In the genomic region with DNA sequence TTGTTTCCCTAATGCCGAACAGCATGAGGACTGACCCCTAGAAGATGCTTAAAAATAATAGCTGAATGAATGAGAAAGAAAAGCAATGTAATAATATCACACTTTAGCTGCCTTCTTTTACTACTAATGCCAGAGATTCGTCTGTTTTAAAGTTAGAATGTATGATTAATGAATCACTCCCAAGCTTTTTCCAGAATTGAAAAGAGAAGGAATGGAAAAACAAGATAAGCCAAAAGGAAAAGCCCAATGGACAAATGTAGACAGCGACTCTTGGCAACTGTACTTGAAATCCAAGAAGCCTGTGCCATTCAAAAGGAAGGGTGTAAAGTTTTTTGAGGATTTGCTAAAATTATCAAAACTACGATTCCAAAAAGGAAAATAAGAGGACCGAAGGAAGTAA, we compare ENCODE assay signal across 17 cellular contexts. TPM values are rescaled to one million over a fixed set of nuclear protein-coding genes. Genes with fewer than 3 reads are reported as not detected.
DNase-seq lines count a peak whose midpoint lies in the region; ATAC-seq, FAIRE-seq and TF ChIP-seq lines count a peak whose summit lies in the region.
"Had no signal": no experiment of that assay in that cellular context is flagged by ENCODE, and none has a peak within 500 bp of the region (broad histone marks: within the 10 kb centered on the region; RNA-seq: fewer than 3 reads in every experiment).

No MANE protein-coding gene starts in this region.

- H3K9me3 ChIP-seq in astrocyte (ENCODE audit: insufficient read depth, low read depth, low read length) (no peaks in the 10 kb centered on the region), endothelial cell of umbilical vein (replicated peaks; ENCODE audit: control insufficient read depth, insufficient read depth, low read length) (no peaks in the 10 kb centered on the region), osteoblast (ENCODE audit: low read depth, low read length) (no peaks in the 10 kb centered on the region), Peyer's patch (no peaks in the 10 kb centered on the region)
- H3K9me3 ChIP-seq: A549 had no signal

- no peak for TF ChIP-seq POLR2A in endothelial cell of umbilical vein (IDR thresholded peaks at IDR 0.05; ENCODE audit: low read depth, low read length)
- no peak for TF ChIP-seq POLR2A in Peyer's patch (IDR thresholded peaks at IDR 0.05)

- H3K9me1 ChIP-seq in endothelial cell of umbilical vein (replicated peaks; ENCODE audit: control insufficient read depth, extremely low read depth, insufficient read depth, low read length): no peaks in the 10 kb centered on the region

- DNase-seq in astrocyte (ENCODE audit: low read depth) (no peak), endothelial cell of umbilical vein (ENCODE audit: low read depth, low spot score) (peak; percentile 56), osteoblast (ENCODE audit: insufficient read length, low spot score, missing footprints) (peak; percentile 72), CD14-positive monocyte (ENCODE audit: low spot score) (no peak), Peyer's patch (no peak)
- DNase-seq: AML-193; CD4-positive, CD25-positive, alpha-beta regulatory T cell; DMS53; GF-D8; HCEC 1CT; HFFc6 had no signal

- H3K9me3 Mint-ChIP-seq in astrocyte (ENCODE audit: unreplicated experiment) (peaks cover 7% of the 10 kb centered on the region), CD14-positive monocyte (peaks cover 0 to 8% (median 3%) of the 10 kb centered on the region in 7 donors)
- peaks cover 11% of the 10 kb centered on the region for H3K9me3 Mint-ChIP-seq in activated T-helper 17 cell treated with anti-CD3 and anti-CD28 coated beads, Interleukin-2, amount 50 U/mL, for 72 hours
- H3K9me3 Mint-ChIP-seq: HFFc6 had no signal

- H3K27me3 Mint-ChIP-seq in astrocyte (ENCODE audit: low read depth, unreplicated experiment) (peaks cover 10% of the 10 kb centered on the region), CD14-positive monocyte (ENCODE audit: low read depth in 3 of 3) (peaks cover 6 to 18% (median 15%) of the 10 kb centered on the region in 3 donors)
- peaks cover 29% of the 10 kb centered on the region for H3K27me3 Mint-ChIP-seq in activated T-helper 17 cell treated with anti-CD3 and anti-CD28 coated beads, Interleukin-2, amount 50 U/mL, for 72 hours
- H3K27me3 Mint-ChIP-seq: CD4-positive, CD25-positive, alpha-beta regulatory T cell had no signal

- no peaks in the 10 kb centered on the region for H4K20me1 ChIP-seq in astrocyte (ENCODE audit: insufficient read depth, low read length)
- no peaks in the 10 kb centered on the region for H4K20me1 ChIP-seq in endothelial cell of umbilical vein (replicated peaks; ENCODE audit: control insufficient read depth, extremely low read depth, insufficient read depth, low read length)
- H4K20me1 ChIP-seq in osteoblast (ENCODE audit: insufficient read depth, low read length): no peaks in the 10 kb centered on the region
- H4K20me1 ChIP-seq: BLaER1 had no signal

- intact Hi-C loops in endothelial cell of umbilical vein (cut with micrococcal nuclease): no loop called here
- intact Hi-C loops in CD14-positive monocyte (cut with micrococcal nuclease): no loop called here

- POLR2A ChIA-PET in endothelial cell of umbilical vein (lab: Charles Lee): no interaction called here

- TF ChIP-seq CTCF in astrocyte (IDR thresholded peaks at IDR 0.05; ENCODE audit: insufficient read depth, low read depth, low read length) (no peak), endothelial cell of umbilical vein (IDR thresholded peaks at IDR 0.05; ENCODE audit: extremely low read depth in 1 of 2, insufficient read depth in 1 of 2, low read depth in 1 of 2, low read length in 2 of 2) (no peak), osteoblast (IDR thresholded peaks at IDR 0.05; ENCODE audit: extremely low read depth, low read depth, low read length) (no peak), CD14-positive monocyte (IDR thresholded peaks at IDR 0.05) (no peak), Peyer's patch (IDR thresholded peaks at IDR 0.05) (no peak)

- BruUV-seq in endothelial cell of umbilical vein (replicated peaks; lab: Mats Ljungman, UMichigan): no TSS peak

- dilution Hi-C loops in endothelial cell of umbilical vein (cut with MboI; ENCODE audit: extremely low pct_ligation_motif_present, low sequenced_read_pairs): no loop called here

- CTCF ChIA-PET in endothelial cell of umbilical vein (lab: Charles Lee): no interaction called here

- H3K27ac ChIP-seq in astrocyte (ENCODE audit: low read depth, low read length) (no peak overlapping the region), endothelial cell of umbilical vein (ENCODE audit: insufficient read depth, low read depth, low read length) (no peak overlapping the region), osteoblast (ENCODE audit: low read depth, low read length) (no peak overlapping the region), Peyer's patch (no peak overlapping the region)
- H3K27ac ChIP-seq: A549, BLaER1 had no signal

- H3K4me3 ChIP-seq in astrocyte (ENCODE audit: insufficient read depth, low read depth, low read length): no peak overlapping the region
- H3K4me3 ChIP-seq in endothelial cell of umbilical vein (replicated peaks in 1 of 3; ENCODE audit: insufficient read depth in 1 of 3, low read depth in 1 of 3, low read length in 3 of 3): no peak overlapping the region
- no peak overlapping the region for H3K4me3 ChIP-seq in osteoblast (ENCODE audit: insufficient read depth, low read length)
- no peak overlapping the region for H3K4me3 ChIP-seq in Peyer's patch
- H3K4me3 ChIP-seq: A549, BLaER1 had no signal

- H3K27ac Mint-ChIP-seq in astrocyte (ENCODE audit: unreplicated experiment) (no peak overlapping the region), CD14-positive monocyte (no peak overlapping the region)
- no peak overlapping the region for H3K27ac Mint-ChIP-seq in activated T-helper 17 cell treated with anti-CD3 and anti-CD28 coated beads, Interleukin-2, amount 50 U/mL, for 72 hours
- H3K27ac Mint-ChIP-seq: CD4-positive, CD25-positive, alpha-beta regulatory T cell; HFFc6 had no signal

- H3K4me1 ChIP-seq in astrocyte (ENCODE audit: insufficient read depth, low read length): peaks cover 10% of the 10 kb centered on the region
- no peaks in the 10 kb centered on the region for H3K4me1 ChIP-seq in endothelial cell of umbilical vein (ENCODE audit: control insufficient read depth, extremely low read depth, insufficient read depth, low read length)
- H3K4me1 ChIP-seq in osteoblast (ENCODE audit: insufficient read depth, low read length): peaks cover 33% of the 10 kb centered on the region
- H3K4me1 ChIP-seq in Peyer's patch: no peaks in the 10 kb centered on the region
- H3K4me1 ChIP-seq: BLaER1 had no signal

- H3K9ac ChIP-seq in astrocyte (ENCODE audit: low read length) (no peak overlapping the region), endothelial cell of umbilical vein (replicated peaks; ENCODE audit: extremely low read depth, insufficient read depth, low read length) (no peak overlapping the region)
- H3K9ac ChIP-seq: BLaER1 had no signal

- H2AFZ ChIP-seq in astrocyte (ENCODE audit: low read depth, low read length): no peak overlapping the region
- no peak overlapping the region for H2AFZ ChIP-seq in endothelial cell of umbilical vein (ENCODE audit: low read depth, low read length)
- H2AFZ ChIP-seq in osteoblast (ENCODE audit: low read length): no peak overlapping the region

- H3K36me3 Mint-ChIP-seq in astrocyte (ENCODE audit: low read depth, unreplicated experiment): peaks cover 3% of the 10 kb centered on the region
- no peaks in the 10 kb centered on the region for H3K36me3 Mint-ChIP-seq in CD14-positive monocyte
- H3K36me3 Mint-ChIP-seq in activated T-helper 17 cell treated with anti-CD3 and anti-CD28 coated beads, Interleukin-2, amount 50 U/mL, for 72 hours (ENCODE audit: low read depth): no peaks in the 10 kb centered on the region
- H3K36me3 Mint-ChIP-seq: CD4-positive, CD25-positive, alpha-beta regulatory T cell had no signal

- peak overlapping the region; percentile 5 for H3K4me2 ChIP-seq in astrocyte (ENCODE audit: low read length)
- peak overlapping the region; percentile 7 for H3K4me2 ChIP-seq in endothelial cell of umbilical vein (ENCODE audit: insufficient read depth, low read length)
- peak overlapping the region; percentile 30 for H3K4me2 ChIP-seq in osteoblast (ENCODE audit: insufficient read depth, low read length)
- H3K4me2 ChIP-seq: A549, BLaER1 had no signal

- no peaks in the 10 kb centered on the region for H3K36me3 ChIP-seq in astrocyte (ENCODE audit: insufficient read depth, low read length)
- no peaks in the 10 kb centered on the region for H3K36me3 ChIP-seq in endothelial cell of umbilical vein (ENCODE audit: control insufficient read depth in 2 of 2, extremely low read depth in 1 of 2, insufficient read depth in 2 of 2, low read length in 2 of 2)
- H3K36me3 ChIP-seq in osteoblast (ENCODE audit: insufficient read depth, low read length): no peaks in the 10 kb centered on the region
- no peaks in the 10 kb centered on the region for H3K36me3 ChIP-seq in Peyer's patch
- H3K36me3 ChIP-seq: BLaER1 had no signal

- H3K4me3 Mint-ChIP-seq in astrocyte (ENCODE audit: unreplicated experiment): no peak overlapping the region
- no peak overlapping the region for H3K4me3 Mint-ChIP-seq in CD14-positive monocyte
- H3K4me3 Mint-ChIP-seq in activated T-helper 17 cell treated with anti-CD3 and anti-CD28 coated beads, Interleukin-2, amount 50 U/mL, for 72 hours: no peak overlapping the region
- H3K4me3 Mint-ChIP-seq: CD4-positive, CD25-positive, alpha-beta regulatory T cell; HFFc6 had no signal

- peaks cover 6% of the 10 kb centered on the region for H3K4me1 Mint-ChIP-seq in astrocyte (ENCODE audit: low read depth, unreplicated experiment)
- no peaks in the 10 kb centered on the region for H3K4me1 Mint-ChIP-seq in CD14-positive monocyte
- no peaks in the 10 kb centered on the region for H3K4me1 Mint-ChIP-seq in activated T-helper 17 cell treated with anti-CD3 and anti-CD28 coated beads, Interleukin-2, amount 50 U/mL, for 72 hours
- H3K4me1 Mint-ChIP-seq: CD4-positive, CD25-positive, alpha-beta regulatory T cell had no signal

- FAIRE-seq in astrocyte (lab: Jason Lieb, UNC) (no peak), endothelial cell of umbilical vein (lab: Jason Lieb, UNC) (no peak)
- FAIRE-seq: A549, H1, HepG2, HTR-8/SVneo had no signal

- H3K79me2 ChIP-seq in astrocyte (ENCODE audit: insufficient read depth, low read length) (no peaks in the 10 kb centered on the region), endothelial cell of umbilical vein (ENCODE audit: control insufficient read depth, insufficient read depth, low read length) (no peaks in the 10 kb centered on the region), osteoblast (ENCODE audit: insufficient read depth, low read length) (no peaks in the 10 kb centered on the region)

- no peak for ATAC-seq in activated T-helper 17 cell treated with anti-CD3 and anti-CD28 coated beads, Interleukin-2, amount 50 U/mL, for 72 hours (replicated peaks)
- ATAC-seq: A549, HepG2 had no signal

- H3K27me3 ChIP-seq in astrocyte (ENCODE audit: insufficient read depth, low read length) (no peaks in the 10 kb centered on the region), endothelial cell of umbilical vein (ENCODE audit: control insufficient read depth in 2 of 2, insufficient read depth in 2 of 2, low read length in 2 of 2) (no peaks in the 10 kb centered on the region), osteoblast (ENCODE audit: insufficient read depth, low read length) (no peaks in the 10 kb centered on the region), Peyer's patch (no peaks in the 10 kb centered on the region)
- H3K27me3 ChIP-seq: BLaER1 had no signal

RNA-seq across cellular contexts. Expression of a gene that starts 40.7 kb away (rescaled TPM):
- total RNA-seq in astrocyte: 12.6 and 18.0 TPM in 2 replicates
- not detected in 2 replicates for total RNA-seq in endothelial cell of umbilical vein
- polyA plus RNA-seq in endothelial cell of umbilical vein: not detected in 2 replicates
- polyA plus RNA-seq in endothelial cell of umbilical vein (2011; cell fraction: cytosol; rRNA removed): not detected in 2 replicates
- not detected in 2 replicates for polyA plus RNA-seq in endothelial cell of umbilical vein (2011; cell fraction: nucleus; rRNA removed)
- polyA plus RNA-seq in endothelial cell of umbilical vein (2012): not detected in 2 replicates
- polyA minus RNA-seq in endothelial cell of umbilical vein: not detected in 2 replicates
- not detected for polyA minus RNA-seq in endothelial cell of umbilical vein (2011; cell fraction: cytosol; rRNA and poly(A)+ RNA removed)
- not detected in 2 replicates for polyA minus RNA-seq in endothelial cell of umbilical vein (2011; cell fraction: nucleus; rRNA and poly(A)+ RNA removed)
- 49.9 and 60.7 TPM in 2 replicates for total RNA-seq in osteoblast
- not detected for polyA plus RNA-seq in CD14-positive monocyte
- 10 to 100 TPM in 2 of 4 donors, 1 to 10 TPM in 2; 2.6 to 64.4 (median 9.5) TPM for total RNA-seq in Peyer's patch
- not detected for total RNA-seq in activated T-helper 17 cell treated with anti-CD3 and anti-CD28 coated beads, Interleukin-2, amount 50 U/mL, for 72 hours
- total RNA-seq: CD4-positive, CD25-positive, alpha-beta regulatory T cell; HepG2 had no signal
- polyA plus RNA-seq: A549; CD4-positive, CD25-positive, alpha-beta regulatory T cell; HepG2 had no signal

RNA-seq across cellular contexts. Expression of a gene that starts 52.1 kb away (rescaled TPM):
- total RNA-seq in astrocyte: 47.9 and 50.2 TPM in 2 replicates
- 23.7 and 26.6 TPM in 2 replicates for total RNA-seq in endothelial cell of umbilical vein
- 9.2 and 11.1 TPM in 2 replicates for polyA plus RNA-seq in endothelial cell of umbilical vein
- polyA plus RNA-seq in endothelial cell of umbilical vein (2011; cell fraction: cytosol; rRNA removed): 7.3 and 8.4 TPM in 2 replicates
- polyA plus RNA-seq in endothelial cell of umbilical vein (2011; cell fraction: nucleus; rRNA removed): 7.5 and 9.6 TPM in 2 replicates
- 14.5 and 18.8 TPM in 2 replicates for polyA plus RNA-seq in endothelial cell of umbilical vein (2012)
- polyA minus RNA-seq in endothelial cell of umbilical vein: 5.2 and 5.7 TPM in 2 replicates
- 5.5 TPM for polyA minus RNA-seq in endothelial cell of umbilical vein (2011; cell fraction: cytosol; rRNA and poly(A)+ RNA removed)
- 3.9 and 8.0 TPM in 2 replicates for polyA minus RNA-seq in endothelial cell of umbilical vein (2011; cell fraction: nucleus; rRNA and poly(A)+ RNA removed)
- 10.3 and 13.8 TPM in 2 replicates for total RNA-seq in osteoblast
- not detected for polyA plus RNA-seq in CD14-positive monocyte
- not detected for total RNA-seq in Peyer's patch
- total RNA-seq in activated T-helper 17 cell treated with anti-CD3 and anti-CD28 coated beads, Interleukin-2, amount 50 U/mL, for 72 hours: under 1 TPM; 0.21 to 0.48 TPM
- total RNA-seq: CD4-positive, CD25-positive, alpha-beta regulatory T cell had no signal
- polyA plus RNA-seq: CD4-positive, CD25-positive, alpha-beta regulatory T cell had no signal

Comparison
In these comparisons a context has a peak if more than half of its experiments do, and no peak if none do; other contexts are left out.
1. DNase-seq: peak in endothelial cell of umbilical vein (single experiment) and osteoblast (single experiment); none in astrocyte (single experiment), CD14-positive monocyte (single experiment) and Peyer's patch (0 of 3).
2. Peak in every context shown above with its lines, with median percentiles within 50 percentile points of each other: H3K4me2 ChIP-seq.